17 cellular contexts compared by ENCODE assay signal in genomic region chr20:21767200-21767738, GRCh38.
"Had no signal": no experiment of that assay in that cellular context is flagged by ENCODE, and none has a peak within 500 bp of the region (broad histone marks: within the 10 kb centered on the region; RNA-seq: fewer than 3 reads in every experiment).

No MANE protein-coding gene starts in this region.

- H3K27me3 ChIP-seq: brain microvascular endothelial cell, ovary had no signal

- H3K4me1 Mint-ChIP-seq: nephron had no signal

- H3K9me3 ChIP-seq: left ventricle myocardium inferior, ovary, stomach, thoracic aorta had no signal

- ATAC-seq: heart left ventricle had no signal

- H3K4me3 ChIP-seq: heart left ventricle, left ventricle myocardium inferior, ovary, stomach, thoracic aorta had no signal

- H3K4me1 ChIP-seq: heart left ventricle, left ventricle myocardium inferior had no signal

- H3K9me3 Mint-ChIP-seq: nephron had no signal

- DNase-seq: activated CD4-positive, alpha-beta T cell treated with anti-CD3 and anti-CD28 coated beads, Interleukin-2, amount 50 U/mL, for 1 hour; activated CD4-positive, CD25-positive, alpha-beta regulatory T cell; activated CD8-positive, alpha-beta memory T cell treated with anti-CD3 and anti-CD28 coated beads for 24 hours; activated naive CD4-positive, alpha-beta T cell; anterior cingulate cortex; brain microvascular endothelial cell; cortex of kidney; effector CD8-positive, alpha-beta T cell; foreskin melanocyte; heart left ventricle; left ventricle myocardium inferior; mesenchymal stem cell; ovary; stimulated activated CD4-positive, alpha-beta T cell treated with anti-CD3 and anti-CD28 coated beads, Interleukin-12 subunit alpha, Interleukin-12 subunit beta, amount 100 ng/mL, for 4 hours; stomach had no signal

- H3K36me3 ChIP-seq: brain microvascular endothelial cell, heart left ventricle, left ventricle myocardium inferior, ovary, stomach, thoracic aorta had no signal

- H3K27ac Mint-ChIP-seq: nephron had no signal

- H3K27ac ChIP-seq: brain microvascular endothelial cell, heart left ventricle, left ventricle myocardium inferior, ovary, stomach, thoracic aorta had no signal
